8 cellular contexts compared by ENCODE assay signal in the genomic region with DNA sequence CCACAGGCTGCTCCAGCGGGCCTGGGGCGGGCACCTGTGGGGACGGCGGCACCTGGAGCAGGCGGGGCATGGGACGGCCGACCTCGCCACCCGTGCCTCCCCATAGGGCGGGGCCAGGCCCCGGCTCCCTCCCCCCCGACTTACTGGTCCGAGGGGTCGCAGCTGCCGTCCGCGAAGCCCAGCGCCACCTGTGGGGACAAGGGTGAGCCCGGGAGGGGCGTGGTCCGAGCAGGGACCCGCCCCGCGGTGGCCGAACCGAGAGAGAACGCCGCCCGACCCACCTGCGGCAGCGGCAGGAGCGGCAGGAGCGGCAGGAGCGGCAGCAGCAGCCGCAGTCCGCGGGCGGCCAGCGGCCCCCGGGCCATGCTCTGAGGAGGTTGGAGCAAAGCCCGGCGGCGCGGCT. TPM values are rescaled to one million over a fixed set of nuclear protein-coding genes. Genes with fewer than 3 reads are reported as not detected.
A peak's percentile ranks its signal among the peaks of the same experiment; 100 is the strongest.
DNase-seq lines count a peak whose midpoint lies in the region; ATAC-seq and TF ChIP-seq lines count a peak whose summit lies in the region.

Gene TMEM52, minus strand, starts transcription at position 379 of the 403 bp plus-strand sequence. Its CDS starts 14 bp downstream, at position 365.

- H3K4me3 Mint-ChIP-seq in activated naive CD4-positive, alpha-beta T cell treated with anti-CD3 and anti-CD28 coated beads, Interleukin-2, amount 10 ng/mL, durations not matched to agents 7 days and 5 days = peak within 1 kb of the TSS; percentile 69

- no peaks in the 10 kb centered on the region for H3K27me3 ChIP-seq in ascending aorta

- H3K4me3 ChIP-seq in ascending aorta (peak within 1 kb of the TSS; percentile 54 to 71), mesodermal cell (ENCODE audit: extremely low read depth, insufficient read depth, low read length, poor library complexity, severe bottlenecking) (peak within 1 kb of the TSS; percentile 50)

- peak within 1 kb of the TSS; percentile 75 for H3K27ac Mint-ChIP-seq in activated naive CD4-positive, alpha-beta T cell treated with anti-CD3 and anti-CD28 coated beads, Interleukin-2, amount 10 ng/mL, durations not matched to agents 7 days and 5 days

- no peak for TF ChIP-seq CTCF in ascending aorta (IDR thresholded peaks at IDR 0.05)

- H3K9me3 ChIP-seq in ascending aorta (no peaks in the 10 kb centered on the region), mesodermal cell (ENCODE audit: control insufficient read depth, low read length) (no peaks in the 10 kb centered on the region)

- no peaks in the 10 kb centered on the region for H3K36me3 Mint-ChIP-seq in activated naive CD4-positive, alpha-beta T cell treated with anti-CD3 and anti-CD28 coated beads, Interleukin-2, amount 10 ng/mL, durations not matched to agents 7 days and 5 days

- H3K4me1 ChIP-seq in ascending aorta = peaks cover 7% of the 10 kb centered on the region in 2 donors
- H3K4me1 ChIP-seq in mesodermal cell (ENCODE audit: control insufficient read depth, insufficient read depth, low read length, poor library complexity, severe bottlenecking) = no peaks in the 10 kb centered on the region

- H3K27me3 Mint-ChIP-seq in activated naive CD4-positive, alpha-beta T cell treated with anti-CD3 and anti-CD28 coated beads, Interleukin-2, amount 10 ng/mL, durations not matched to agents 7 days and 5 days = peaks cover 44% of the 10 kb centered on the region

- peaks cover 7% of the 10 kb centered on the region for H3K4me1 Mint-ChIP-seq in activated naive CD4-positive, alpha-beta T cell treated with anti-CD3 and anti-CD28 coated beads, Interleukin-2, amount 10 ng/mL, durations not matched to agents 7 days and 5 days

- no peak for DNase-seq in activated naive CD4-positive, alpha-beta T cell treated with anti-CD3 and anti-CD28 coated beads, Interleukin-2, amount 10 ng/mL, durations not matched to agents 7 days and 5 days
- no peak for DNase-seq in activated naive CD4-positive, alpha-beta T cell treated with anti-CD3 and anti-CD28 coated beads, Interleukin-2, amount 50 U/mL, for 16 hours
- DNase-seq in ascending aorta (ENCODE audit: low spot score in 2 of 2) (peak in 1 of 2 donors; percentile 75), NCI-H2107 (lab: John Stamatoyannopoulos, UW) (no peak), SIG-M5 (lab: John Stamatoyannopoulos, UW) (no peak), NK-92 (lab: John Stamatoyannopoulos, UW; ENCODE audit: unreplicated experiment) (no peak)

- peak within 1 kb of the TSS in 1 of 2 donors; percentile 3 for H3K27ac ChIP-seq in ascending aorta
- H3K27ac ChIP-seq in mesodermal cell (ENCODE audit: low read depth, low read length, severe bottlenecking) = no peak within 1 kb of the TSS

- no peaks in the 10 kb centered on the region for H3K9me3 Mint-ChIP-seq in activated naive CD4-positive, alpha-beta T cell treated with anti-CD3 and anti-CD28 coated beads, Interleukin-2, amount 10 ng/mL, durations not matched to agents 7 days and 5 days

- 0 to 1% methylated on average over 21 to 26 of the region's 44 CpGs for WGBS in mesodermal cell (ENCODE audit: insufficient coverage in 2 of 2), 2 experiments

- H3K36me3 ChIP-seq in ascending aorta (no peaks in the 10 kb centered on the region), mesodermal cell (ENCODE audit: control insufficient read depth, insufficient read depth, low read length) (no peaks in the 10 kb centered on the region)

- ATAC-seq in HG03439 (IDR thresholded peaks at IDR 0.05; ENCODE audit: unreplicated experiment) = peak; percentile 23

- CTCF ChIA-PET in activated naive CD4-positive, alpha-beta T cell treated with anti-CD3 and anti-CD28 coated beads, Interleukin-2, amount 10 ng/mL, durations not matched to agents 7 days and 5 days (lab: Charles Lee) = interaction anchor here (1.4 kb wide), 1 partner anchor 126 kb away, joined by 3 read pairs; no protein-coding TSS in a partner anchor

- intact Hi-C loops in ascending aorta (cut with DNase I) = loop anchor here (1.0 kb wide), 1 partner anchor 10 kb away; no protein-coding TSS in a partner anchor

RNA-seq across cellular contexts. Expression of gene TMEM52, which starts in this region (rescaled TPM):
- total RNA-seq in ascending aorta = not detected
- polyA plus RNA-seq in mesodermal cell (2013, experiment 1 of 2) = 3.3 TPM
- polyA plus RNA-seq in mesodermal cell (2013, experiment 2 of 2) = 2.5 TPM
